8 cellular contexts compared by ENCODE assay signal in the genomic region with DNA sequence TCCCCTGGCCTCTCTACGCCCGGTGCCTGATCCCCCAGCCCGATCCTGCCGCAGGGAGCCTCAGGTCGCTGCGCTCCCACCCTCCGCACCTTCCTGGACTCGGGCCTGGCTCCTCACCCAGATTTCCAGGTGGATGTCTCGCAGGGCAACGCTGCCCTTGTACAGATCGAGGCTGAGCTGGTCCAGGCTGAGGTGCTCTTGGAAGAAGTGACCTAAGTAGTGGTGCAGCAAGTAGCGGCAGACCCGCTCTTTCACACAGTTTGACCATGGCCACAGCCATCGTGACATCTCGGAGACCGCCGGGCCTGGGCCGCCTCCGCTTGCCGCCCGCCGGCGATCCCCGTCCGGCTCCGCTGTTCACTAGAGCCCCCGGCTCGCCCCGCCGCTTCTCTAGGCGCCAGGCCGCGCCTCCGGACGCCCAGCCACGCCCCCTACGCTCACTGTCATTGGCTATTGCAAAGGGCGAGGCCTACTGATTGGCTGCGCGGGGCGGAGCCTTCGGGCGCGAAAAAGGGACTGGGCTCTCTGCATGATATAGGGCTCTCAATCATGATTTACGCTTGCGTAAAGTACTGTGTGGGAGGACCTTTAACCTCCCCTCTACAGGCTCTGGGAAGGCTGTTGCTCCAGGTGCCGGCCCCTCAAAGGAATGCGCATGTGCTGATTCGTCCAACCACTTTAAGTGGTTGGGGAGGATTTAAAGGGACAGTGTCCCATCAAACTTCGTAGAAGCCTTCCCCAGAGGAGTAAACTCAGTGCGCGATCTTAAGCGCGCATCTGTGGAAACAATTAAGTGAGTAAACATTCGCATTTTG. TPM values are rescaled to one million over a fixed set of nuclear protein-coding genes. Genes with fewer than 3 reads are reported as not detected.
DNase-seq lines count a peak whose midpoint lies in the region; TF ChIP-seq lines count a peak whose summit lies in the region.

TSS of gene ATG2A (minus strand) at position 362 of the 815 bp plus-strand sequence. CDS start at position 288, 74 bp downstream.

- H3K27ac ChIP-seq in effector memory CD4-positive, alpha-beta T cell (ENCODE audit: insufficient read depth, low read length, poor library complexity, severe bottlenecking) = peak within 1 kb of the TSS; percentile 81

- DNase-seq in CMK (ENCODE audit: low read depth) (peak; percentile 94), GM20000 (ENCODE audit: low spot score) (peak; percentile 99), HT-29 (ENCODE audit: low spot score) (peak; percentile 100), NOMO-1 (lab: John Stamatoyannopoulos, UW; ENCODE audit: unreplicated experiment in 2 of 2) (peak; percentile 100), lung microvascular endothelial cell (ENCODE audit: low read depth in 2 of 2) (peak; percentile 99 to 100)
- peak; percentile 97 to 98 (median 98) for DNase-seq in effector memory CD4-positive, alpha-beta T cell
- peak; percentile 98 to 99 (median 99) for DNase-seq in stimulated activated CD4-positive, alpha-beta T cell treated with anti-CD3 and anti-CD28 coated beads, TNF-alpha, amount 100 ng/mL, for 48 hours (ENCODE audit: low read depth in 3 of 3)

- peaks cover 17% of the 10 kb centered on the region for H3K4me1 ChIP-seq in effector memory CD4-positive, alpha-beta T cell (ENCODE audit: control insufficient read depth, insufficient read depth, low read length, poor library complexity, severe bottlenecking)

- no peaks in the 10 kb centered on the region for H3K9me3 ChIP-seq in effector memory CD4-positive, alpha-beta T cell (ENCODE audit: control insufficient read depth, low read length)

- CTCF ChIA-PET in activated CD8-positive, alpha-beta memory T cell treated with anti-CD3 and anti-CD28 coated beads for 36 hours (lab: Charles Lee) = interaction anchor here (1.1 to 1.8 kb wide), 2 partner anchors 39 to 97 kb away, joined by 3 to 10 read pairs; partner anchors contain the start of genes ARL2 and EHD1

- peaks cover 25% of the 10 kb centered on the region for H3K36me3 ChIP-seq in effector memory CD4-positive, alpha-beta T cell (ENCODE audit: control insufficient read depth, insufficient read depth, low read length)

- no peaks in the 10 kb centered on the region for H3K27me3 ChIP-seq in effector memory CD4-positive, alpha-beta T cell (replicated peaks; ENCODE audit: control insufficient read depth, insufficient read depth, low read length, poor library complexity, severe bottlenecking)

- POLR2A ChIA-PET in activated CD8-positive, alpha-beta memory T cell treated with anti-CD3 and anti-CD28 coated beads for 36 hours (lab: Charles Lee) = no interaction called here

- H3K4me3 ChIP-seq in effector memory CD4-positive, alpha-beta T cell (ENCODE audit: insufficient read depth, low read depth, low read length, poor library complexity, severe bottlenecking) = peak within 1 kb of the TSS; percentile 90

- TF ChIP-seq CTCF in GM20000 (IDR thresholded peaks at IDR 0.05; ENCODE audit: extremely low read depth, missing control alignments) = no peak

RNA-seq across cellular contexts. Expression of gene ATG2A, which starts in this region (rescaled TPM):
- total RNA-seq in HT-29 (2014; rRNA removed; shearing (Covaris generic)) = 47.1 and 50.5 TPM in 2 replicates
- 10 to 100 TPM; 21.7 to 22.6 TPM for total RNA-seq in activated CD8-positive, alpha-beta memory T cell treated with anti-CD3 and anti-CD28 coated beads for 36 hours
- total RNA-seq in lung microvascular endothelial cell = 7.6 and 12.1 TPM in 2 replicates

Comparison
In these comparisons a context has a peak if more than half of its experiments do, and no peak if none do; other contexts are left out.
1. Peak in every context shown above with its lines: DNase-seq, H3K4me3 ChIP-seq and H3K27ac ChIP-seq.